ENCODE assay signal across 12 cellular contexts in genomic region chr1:54378157-54378883, GRCh38. TPM values are rescaled to one million over a fixed set of nuclear protein-coding genes. Genes with fewer than 3 reads are reported as not detected.
A peak's percentile ranks its signal among the peaks of the same experiment; 100 is the strongest.
DNase-seq lines count a peak whose midpoint lies in the region; ATAC-seq and TF ChIP-seq lines count a peak whose summit lies in the region.
"Had no signal": no experiment of that assay in that cellular context is flagged by ENCODE, and none has a peak within 500 bp of the region (broad histone marks: within the 10 kb centered on the region; RNA-seq: fewer than 3 reads in every experiment).

No MANE protein-coding gene starts in this region.

- DNase-seq in cardiac muscle cell (ENCODE audit: low read depth in 1 of 2, low spot score in 1 of 2) (peak in 1 of 2 donors; percentile 84), left cardiac atrium (no peak), WTC11 (ENCODE audit: low spot score) (peak; percentile 75), memory B cell (ENCODE audit: low spot score in 2 of 2) (no peak), testis (no peak), DMS114 treated with DMSO at 0.1 percent for 48 hours (lab: John Stamatoyannopoulos, UW; ENCODE audit: unreplicated experiment) (no peak), HCEC 1CT (no peak)
- DNase-seq in activated naive CD4-positive, alpha-beta T cell treated with anti-CD3 and anti-CD28 coated beads, Interleukin-2, amount 10 ng/mL, durations not matched to agents 7 days and 5 days: no peak
- DNase-seq: activated CD4-positive, alpha-beta T cell treated with anti-CD3 and anti-CD28 coated beads, Interleukin-2, amount 50 U/mL, for 1 hour; activated naive CD4-positive, alpha-beta T cell treated with Interleukin-2 at 50 U/mL for 16 hours; SHP77; stimulated activated CD4-positive, alpha-beta T cell treated with anti-CD3 and anti-CD28 coated beads, Interleukin-15, amount 100 ng/mL, for 24 hours had no signal

- no peaks in the 10 kb centered on the region for H3K9me3 Mint-ChIP-seq in WTC11
- H3K9me3 Mint-ChIP-seq in memory B cell: no peaks in the 10 kb centered on the region
- no peaks in the 10 kb centered on the region for H3K9me3 Mint-ChIP-seq in activated naive CD4-positive, alpha-beta T cell treated with anti-CD3 and anti-CD28 coated beads, Interleukin-2, amount 10 ng/mL, durations not matched to agents 7 days and 5 days

- H3K4me1 Mint-ChIP-seq in WTC11: peaks cover 81% of the 10 kb centered on the region
- H3K4me1 Mint-ChIP-seq in memory B cell: peaks cover 28% of the 10 kb centered on the region
- peaks cover 66% of the 10 kb centered on the region for H3K4me1 Mint-ChIP-seq in activated naive CD4-positive, alpha-beta T cell treated with anti-CD3 and anti-CD28 coated beads, Interleukin-2, amount 10 ng/mL, durations not matched to agents 7 days and 5 days

- TF ChIP-seq CTCF in cardiac muscle cell (IDR thresholded peaks at IDR 0.05; ENCODE audit: low read depth, low read length) (no peak), WTC11 (IDR thresholded peaks at IDR 0.05) (no peak), testis (IDR thresholded peaks at IDR 0.05) (no peak)

- TF ChIP-seq POLR2A in testis (IDR thresholded peaks at IDR 0.05): no peak

- CTCF ChIA-PET in WTC11 (lab: Charles Lee): interaction anchor here (0.6 to 1.2 kb wide), 5 partner anchors 68 to 112 kb away, joined by 3 to 9 read pairs (median 3); no protein-coding TSS in a partner anchor
- CTCF ChIA-PET in activated naive CD4-positive, alpha-beta T cell treated with anti-CD3 and anti-CD28 coated beads, Interleukin-2, amount 10 ng/mL, durations not matched to agents 7 days and 5 days (lab: Charles Lee): no interaction called here

- peaks cover 66% of the 10 kb centered on the region for H3K4me1 ChIP-seq in cardiac muscle cell (ENCODE audit: low read depth)
- peaks cover 73% of the 10 kb centered on the region for H3K4me1 ChIP-seq in testis

- peak overlapping the region; percentile 94 for H3K27ac ChIP-seq in cardiac muscle cell
- H3K27ac ChIP-seq in testis: peak overlapping the region; percentile 22 to 33

- H3K4me3 Mint-ChIP-seq in WTC11 (peak overlapping the region; percentile 52), memory B cell (peak overlapping the region; percentile 18)
- no peak overlapping the region for H3K4me3 Mint-ChIP-seq in activated naive CD4-positive, alpha-beta T cell treated with anti-CD3 and anti-CD28 coated beads, Interleukin-2, amount 10 ng/mL, durations not matched to agents 7 days and 5 days

- H3K36me3 ChIP-seq in cardiac muscle cell (no peaks in the 10 kb centered on the region), testis (ENCODE audit: low read depth, missing control alignments) (no peaks in the 10 kb centered on the region)

- 70% methylated on average over 17 of the region's 17 CpGs for WGBS in testis, 2 donors

- H3K9me3 ChIP-seq in cardiac muscle cell (ENCODE audit: low read depth): no peaks in the 10 kb centered on the region
- H3K9me3 ChIP-seq in testis: no peaks in the 10 kb centered on the region

- H3K27ac Mint-ChIP-seq in WTC11: peak overlapping the region; percentile 79
- peak overlapping the region; percentile 95 for H3K27ac Mint-ChIP-seq in memory B cell
- H3K27ac Mint-ChIP-seq in activated naive CD4-positive, alpha-beta T cell treated with anti-CD3 and anti-CD28 coated beads, Interleukin-2, amount 10 ng/mL, durations not matched to agents 7 days and 5 days: no peak overlapping the region

- POLR2A ChIA-PET in WTC11 (lab: Charles Lee): interaction anchor here (0.7 to 1.2 kb wide), 7 partner anchors 16 to 102 kb away, joined by 3 to 8 read pairs (median 5); partner anchors contain the start of gene SSBP3

- H3K4me3 ChIP-seq in cardiac muscle cell: no peak overlapping the region
- H3K4me3 ChIP-seq in testis: no peak overlapping the region

- intact Hi-C loops in left cardiac atrium (cut with DNase I): no loop called here
- intact Hi-C loops in testis (cut with DNase I; ENCODE audit: low total_unique reads): no loop called here

- H3K36me3 Mint-ChIP-seq in WTC11 (peaks cover 4% of the 10 kb centered on the region), memory B cell (no peaks in the 10 kb centered on the region)
- H3K36me3 Mint-ChIP-seq in activated naive CD4-positive, alpha-beta T cell treated with anti-CD3 and anti-CD28 coated beads, Interleukin-2, amount 10 ng/mL, durations not matched to agents 7 days and 5 days: peaks cover 36% of the 10 kb centered on the region

- H3K27me3 Mint-ChIP-seq in WTC11 (ENCODE audit: low read depth) (no peaks in the 10 kb centered on the region), memory B cell (no peaks in the 10 kb centered on the region)
- H3K27me3 Mint-ChIP-seq in activated naive CD4-positive, alpha-beta T cell treated with anti-CD3 and anti-CD28 coated beads, Interleukin-2, amount 10 ng/mL, durations not matched to agents 7 days and 5 days: no peaks in the 10 kb centered on the region

- no peak for ATAC-seq in left cardiac atrium
- peak; percentile 50 for ATAC-seq in WTC11
- ATAC-seq in memory B cell (ENCODE audit: low read depth): no peak

- H3K27me3 ChIP-seq in cardiac muscle cell (no peaks in the 10 kb centered on the region), testis (no peaks in the 10 kb centered on the region)

TF ChIP-seq in WTC11, 78 proteins besides CTCF, POLR2A, EP300 and RAD21:
- TF ChIP-seq SMAD3 (CRISPR knock-in tag; IDR thresholded peaks at IDR 0.05; ENCODE audit: borderline replicate concordance) (no peak), MAX (CRISPR knock-in tag; IDR thresholded peaks at IDR 0.05) (no peak), HMGA2 (CRISPR knock-in tag; IDR thresholded peaks at IDR 0.05) (no peak)
- TF ChIP-seq, protein P1, sequence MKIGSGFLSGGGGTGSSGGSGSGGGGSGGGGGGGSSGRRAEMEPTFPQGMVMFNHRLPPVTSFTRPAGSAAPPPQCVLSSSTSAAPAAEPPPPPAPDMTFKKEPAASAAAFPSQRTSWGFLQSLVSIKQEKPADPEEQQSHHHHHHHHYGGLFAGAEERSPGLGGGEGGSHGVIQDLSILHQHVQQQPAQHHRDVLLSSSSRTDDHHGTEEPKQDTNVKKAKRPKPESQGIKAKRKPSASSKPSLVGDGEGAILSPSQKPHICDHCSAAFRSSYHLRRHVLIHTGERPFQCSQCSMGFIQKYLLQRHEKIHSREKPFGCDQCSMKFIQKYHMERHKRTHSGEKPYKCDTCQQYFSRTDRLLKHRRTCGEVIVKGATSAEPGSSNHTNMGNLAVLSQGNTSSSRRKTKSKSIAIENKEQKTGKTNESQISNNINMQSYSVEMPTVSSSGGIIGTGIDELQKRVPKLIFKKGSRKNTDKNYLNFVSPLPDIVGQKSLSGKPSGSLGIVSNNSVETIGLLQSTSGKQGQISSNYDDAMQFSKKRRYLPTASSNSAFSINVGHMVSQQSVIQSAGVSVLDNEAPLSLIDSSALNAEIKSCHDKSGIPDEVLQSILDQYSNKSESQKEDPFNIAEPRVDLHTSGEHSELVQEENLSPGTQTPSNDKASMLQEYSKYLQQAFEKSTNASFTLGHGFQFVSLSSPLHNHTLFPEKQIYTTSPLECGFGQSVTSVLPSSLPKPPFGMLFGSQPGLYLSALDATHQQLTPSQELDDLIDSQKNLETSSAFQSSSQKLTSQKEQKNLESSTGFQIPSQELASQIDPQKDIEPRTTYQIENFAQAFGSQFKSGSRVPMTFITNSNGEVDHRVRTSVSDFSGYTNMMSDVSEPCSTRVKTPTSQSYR (CRISPR knock-in tag; IDR thresholded peaks at IDR 0.05): peak; percentile 77; the same call in 1 of the 2 replicates

RNA-seq across cellular contexts. Expression of gene SSBP3, which starts 27.9 kb away (rescaled TPM):
- total RNA-seq in cardiac muscle cell: 81.0 and 90.6 TPM in 2 replicates
- 40.2 and 56.0 TPM in 2 replicates for polyA plus RNA-seq in cardiac muscle cell
- 10 to 100 TPM; 23.9 to 45.1 TPM for total RNA-seq in left cardiac atrium
- total RNA-seq in WTC11 (2021): 98.8 to 115 TPM (median 105 TPM) in 3 replicates
- 10 to 100 TPM; 91.6 to 99.0 TPM for total RNA-seq in testis
- polyA plus RNA-seq in testis (ENCODE audit: insufficient read depth, low read depth, low replicate concordance): 88.8 TPM
